Comparison of ENCODE assay signal across 16 cellular contexts in the genomic region with DNA sequence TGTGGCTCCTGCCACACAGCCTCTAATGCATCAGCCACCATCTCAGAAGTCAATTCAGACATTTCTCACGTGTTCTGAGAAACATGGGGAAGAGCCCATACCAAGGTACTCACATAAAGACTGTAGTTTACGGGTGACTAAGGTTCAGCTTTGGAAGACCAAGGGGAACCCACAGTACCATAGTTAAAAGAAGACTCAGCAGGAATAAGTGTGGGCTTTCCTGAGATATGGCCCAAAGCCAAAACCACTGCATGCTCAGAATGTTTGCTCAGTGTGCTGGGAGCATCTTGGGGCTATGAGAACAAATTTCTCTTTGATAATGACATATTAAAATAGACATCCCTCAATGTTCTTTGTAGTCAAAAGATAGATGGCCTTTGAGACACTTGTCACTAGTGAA.
A peak's percentile ranks its signal among the peaks of the same experiment; 100 is the strongest.
DNase-seq lines count a peak whose midpoint lies in the region; ATAC-seq, FAIRE-seq and TF ChIP-seq lines count a peak whose summit lies in the region.
"Had no signal": no experiment of that assay in that cellular context is flagged by ENCODE, and none has a peak within 500 bp of the region (broad histone marks: within the 10 kb centered on the region; RNA-seq: fewer than 3 reads in every experiment).

No MANE protein-coding gene starts in this region.

- H3K36me3 ChIP-seq in gastrocnemius medialis, result no peaks in the 10 kb centered on the region
- no peaks in the 10 kb centered on the region for H3K36me3 ChIP-seq in heart right ventricle
- H3K36me3 ChIP-seq: BE2C, tibial artery had no signal

- H3K4me1 ChIP-seq in gastrocnemius medialis (no peaks in the 10 kb centered on the region), heart right ventricle (peaks cover 0 to 5% (median 0%) of the 10 kb centered on the region in 9 donors)
- H3K4me1 ChIP-seq: tibial artery had no signal

- TF ChIP-seq POLR2A in H54 (IDR thresholded peaks at IDR 0.05; ENCODE audit: low read depth, low read length) (no peak), gastrocnemius medialis (IDR thresholded peaks at IDR 0.05) (no peak), lower leg skin (IDR thresholded peaks at IDR 0.05) (no peak)

- WGBS in lower leg skin, 2 donors, result 84 to 95% methylated on average over 2 of the region's 2 CpGs
- 83 to 84% methylated on average over 2 of the region's 2 CpGs for WGBS in heart right ventricle, 2 donors

- TF ChIP-seq CTCF in fibroblast of villous mesenchyme (IDR thresholded peaks at IDR 0.05; ENCODE audit: insufficient read depth, low read depth, low read length) (no peak), gastrocnemius medialis (IDR thresholded peaks at IDR 0.05 in 4 of 5, conservative IDR thresholded peaks at IDR 0.05 in 1 of 5) (no peak), lower leg skin (IDR thresholded peaks at IDR 0.05) (no peak), heart right ventricle (IDR thresholded peaks at IDR 0.05) (no peak)

- H3K27me3 ChIP-seq in gastrocnemius medialis (no peaks in the 10 kb centered on the region), heart right ventricle (no peaks in the 10 kb centered on the region)
- H3K27me3 ChIP-seq: BE2C, tibial artery had no signal

- intact Hi-C loops in gastrocnemius medialis (cut with DNase I; ENCODE audit: low total_unique reads) (no loop called here), lower leg skin (cut with DNase I; ENCODE audit: low total_unique reads) (no loop called here), heart right ventricle (cut with DNase I) (no loop called here)

- no peak overlapping the region for H3K27ac ChIP-seq in gastrocnemius medialis
- H3K27ac ChIP-seq in heart right ventricle, result no peak overlapping the region
- H3K27ac ChIP-seq: tibial artery had no signal

- ATAC-seq in gastrocnemius medialis (no peak), HG03135 (IDR thresholded peaks at IDR 0.05; ENCODE audit: unreplicated experiment) (no peak), heart right ventricle (no peak)
- ATAC-seq: K562 had no signal

- DNase-seq in A172 (ENCODE audit: low spot score), result peak; percentile 95
- DNase-seq in H54 (ENCODE audit: insufficient read length, low spot score), result peak; percentile 30
- peak; percentile 17 for DNase-seq in SW480 (ENCODE audit: low spot score)
- DNase-seq in fibroblast of villous mesenchyme (ENCODE audit: low read depth), result peak; percentile 85
- DNase-seq in gastrocnemius medialis, result no peak
- DNase-seq in lower leg skin (ENCODE audit: low spot score in 2 of 2), result no peak
- DNase-seq in heart right ventricle, result no peak
- DNase-seq: activated CD4-positive, alpha-beta T cell treated with anti-CD3 and anti-CD28 coated beads, Interleukin-2, amount 10 ng/mL, durations not matched to agents 7 days and 5 days; activated gamma-delta T cell treated with Interleukin-2 at 50 U/mL for 16 hours; BE2C; midbrain; NCI-H446; tibial artery had no signal

- in situ Hi-C loops in gastrocnemius medialis (cut with MboI; ENCODE audit: low sequenced_read_pairs in 4 of 4), result no loop called here

- H3K9me3 ChIP-seq in gastrocnemius medialis, result no peaks in the 10 kb centered on the region
- H3K9me3 ChIP-seq in heart right ventricle, result no peaks in the 10 kb centered on the region
- H3K9me3 ChIP-seq: BE2C, tibial artery had no signal

- FAIRE-seq in H54 (lab: Jason Lieb, UNC), result peak; percentile 100
- FAIRE-seq: K562 had no signal

- H3K4me3 ChIP-seq in fibroblast of villous mesenchyme (ENCODE audit: low read depth, low read length), result no peak overlapping the region
- no peak overlapping the region for H3K4me3 ChIP-seq in gastrocnemius medialis
- no peak overlapping the region for H3K4me3 ChIP-seq in lower leg skin (ENCODE audit: low read depth, poor library complexity, severe bottlenecking)
- H3K4me3 ChIP-seq in heart right ventricle, result no peak overlapping the region
- H3K4me3 ChIP-seq: K562, SK-N-MC, tibial artery had no signal

Comparison
In these comparisons a context has a peak if more than half of its experiments do, and no peak if none do; other contexts are left out.
1. DNase-seq: peak in A172 (single experiment), H54 (single experiment), SW480 (single experiment) and fibroblast of villous mesenchyme (single experiment); none in gastrocnemius medialis (0 of 2), lower leg skin (0 of 2) and heart right ventricle (0 of 2).